Comparison of ENCODE assay signal across 9 cellular contexts in genomic region chr11:60923800-60924109, GRCh38. TPM values are rescaled to one million over a fixed set of nuclear protein-coding genes. Genes with fewer than 3 reads are reported as not detected.
DNase-seq lines count a peak whose midpoint lies in the region; ATAC-seq and TF ChIP-seq lines count a peak whose summit lies in the region.
"Had no signal": no experiment of that assay in that cellular context is flagged by ENCODE, and none has a peak within 500 bp of the region (broad histone marks: within the 10 kb centered on the region; RNA-seq: fewer than 3 reads in every experiment).

No MANE protein-coding gene starts in this region.

- no peak overlapping the region for H2BK5ac ChIP-seq in trophoblast cell (ENCODE audit: low read depth, low read length, poor library complexity)

- H4K20me1 ChIP-seq in OCI-LY7 (ENCODE audit: insufficient read depth, low read length), result peaks cover 2% of the 10 kb centered on the region; the same call in 1 of the 2 replicates

- H3K4me1 ChIP-seq in OCI-LY7 (ENCODE audit: insufficient read depth, low read length, poor library complexity, severe bottlenecking), result peaks cover 36% of the 10 kb centered on the region
- H3K4me1 ChIP-seq in trophoblast cell (ENCODE audit: control insufficient read depth in 1 of 2, insufficient read depth in 2 of 2, low read length in 2 of 2), result peaks cover 12 to 20% of the 10 kb centered on the region in 2 experiments

- intact Hi-C loops in OCI-LY7 (cut with micrococcal nuclease; ENCODE audit: unreplicated experiment), result no loop called here

- peak overlapping the region; percentile 24 for H4K8ac ChIP-seq in trophoblast cell (ENCODE audit: low read depth, low read length)

- H3K14ac ChIP-seq in trophoblast cell (ENCODE audit: low read length), result no peak overlapping the region

- peak overlapping the region; percentile 28 for H3K18ac ChIP-seq in trophoblast cell (ENCODE audit: low read length)

- H3K4me2 ChIP-seq in OCI-LY7 (ENCODE audit: low read length) (peak overlapping the region; percentile 56), trophoblast cell (ENCODE audit: low read length) (peak overlapping the region; percentile 98)

- peak overlapping the region; percentile 67; the same call in 1 of the 2 replicates for H3K4me3 ChIP-seq in GM08714 (ENCODE audit: low read length)
- H3K4me3 ChIP-seq in OCI-LY7 (ENCODE audit: low read depth, low read length, poor library complexity, severe bottlenecking), result peak overlapping the region; percentile 70
- H3K4me3 ChIP-seq in fibroblast of pulmonary artery (replicated peaks; ENCODE audit: low read depth, low read length), result peak overlapping the region; percentile 78
- H3K4me3 ChIP-seq in trophoblast cell (ENCODE audit: low read depth, low read length), result no peak overlapping the region

- no peak overlapping the region for H3K23ac ChIP-seq in trophoblast cell (ENCODE audit: low read length)

- H2AK5ac ChIP-seq in trophoblast cell (ENCODE audit: low read length), result peak overlapping the region; percentile 45

- H2BK12ac ChIP-seq in trophoblast cell (ENCODE audit: low read length), result peak overlapping the region; percentile 6

- H3K9me2 ChIP-seq in OCI-LY7 (ENCODE audit: insufficient read depth, low read length), result no peaks in the 10 kb centered on the region

- H3K36me3 ChIP-seq in OCI-LY7 (ENCODE audit: insufficient read depth, low read length), result peaks cover 49% of the 10 kb centered on the region
- H3K36me3 ChIP-seq in trophoblast cell (ENCODE audit: control insufficient read depth in 1 of 2, insufficient read depth in 2 of 2, low read length in 2 of 2), result peaks cover 47 to 58% of the 10 kb centered on the region in 2 experiments

- no TSS peak for BruUV-seq in OCI-LY7 (replicated peaks; lab: Mats Ljungman, UMichigan)

- peaks cover 10% of the 10 kb centered on the region for H3K79me1 ChIP-seq in trophoblast cell (ENCODE audit: low read length)

- ATAC-seq in HG02642 (IDR thresholded peaks at IDR 0.05; ENCODE audit: poor library complexity, unreplicated experiment), result no peak

- H4K12ac ChIP-seq in trophoblast cell (ENCODE audit: low read depth, low read length), result no peak overlapping the region

- H3K27me3 ChIP-seq in trophoblast cell (ENCODE audit: insufficient read depth, low read length), result no peaks in the 10 kb centered on the region

- no peak for TF ChIP-seq CTCF in OCI-LY7 (conservative IDR thresholded peaks at IDR 0.05; ENCODE audit: low read length)
- no peak for TF ChIP-seq CTCF in fibroblast of pulmonary artery (IDR thresholded peaks at IDR 0.05; ENCODE audit: low read length, missing control alignments)

- no peak overlapping the region for H3K4ac ChIP-seq in trophoblast cell (ENCODE audit: low read depth, low read length)

- H3K27ac ChIP-seq in OCI-LY7 (ENCODE audit: low read depth, low read length, poor library complexity, severe bottlenecking), result no peak overlapping the region
- H3K27ac ChIP-seq in trophoblast cell (ENCODE audit: low read depth, low read length), result no peak overlapping the region

- H2AFZ ChIP-seq in OCI-LY7 (ENCODE audit: low read length) (no peak overlapping the region), trophoblast cell (ENCODE audit: insufficient read depth, low read length, poor library complexity) (no peak overlapping the region)

- H3K79me2 ChIP-seq in OCI-LY7 (ENCODE audit: insufficient read depth, low read depth, low read length), result peaks cover 10% of the 10 kb centered on the region; the same call in 1 of the 2 replicates
- peaks cover 10% of the 10 kb centered on the region for H3K79me2 ChIP-seq in trophoblast cell (ENCODE audit: control insufficient read depth, insufficient read depth, low read length, poor library complexity)

- H2BK120ac ChIP-seq in trophoblast cell (ENCODE audit: insufficient read depth, low read length, poor library complexity), result peak overlapping the region; percentile 35

- H4K91ac ChIP-seq in trophoblast cell (ENCODE audit: low read depth, low read length), result peak overlapping the region; percentile 36

- H3K9ac ChIP-seq in trophoblast cell (ENCODE audit: low read length), result no peak overlapping the region

- CTCF ChIA-PET in OCI-LY7 (lab: Charles Lee; ENCODE audit: unreplicated experiment), result interaction anchor here (0.6 kb wide), 1 partner anchor 25 kb away, joined by 5 read pairs; no protein-coding TSS in a partner anchor

- POLR2A ChIA-PET in OCI-LY7 (lab: Charles Lee), result interaction anchor here (0.6 to 1.8 kb wide), 3 partner anchors 8 to 262 kb away, joined by 3 to 8 read pairs (median 3); no protein-coding TSS in a partner anchor

- DNase-seq in OCI-LY7 (ENCODE audit: low spot score), result no peak
- DNase-seq in fibroblast of pulmonary artery (ENCODE audit: low read depth), result no peak
- DNase-seq in trophoblast cell, result no peak
- no peak for DNase-seq in DMS53 treated with DMSO at 0.1 percent for 48 hours (lab: John Stamatoyannopoulos, UW; ENCODE audit: unreplicated experiment)
- DNase-seq in SIG-M5 treated with dmso at 0.1 percent for 504 hours (lab: John Stamatoyannopoulos, UW; ENCODE audit: unreplicated experiment), result no peak
- DNase-seq in stimulated activated CD4-positive, alpha-beta T cell treated with anti-CD3 and anti-CD28 coated beads, Interleukin-15, amount 100 ng/mL, for 24 hours, result no peak

- H3K9me3 ChIP-seq in OCI-LY7 (ENCODE audit: low read length) (no peaks in the 10 kb centered on the region), trophoblast cell (ENCODE audit: insufficient read depth, low read depth, low read length) (no peaks in the 10 kb centered on the region)

- no CpG with 5 or more reads among the region's 6 CpGs for WGBS in trophoblast cell (ENCODE audit: extremely low coverage, insufficient coverage, insufficient read length)

RNA-seq across cellular contexts. Expression of gene TMEM132A, which starts 0.5 kb away (rescaled TPM):
- total RNA-seq in OCI-LY7 (2014; rRNA removed; shearing (Covaris generic)), result 5.0 and 8.9 TPM in 2 replicates
- total RNA-seq in OCI-LY7 (2022), result 5.5 and 7.5 TPM in 2 replicates
- polyA plus RNA-seq in trophoblast cell (2013), result 77.9 and 87.2 TPM in 2 replicates

RNA-seq across cellular contexts. Expression of gene TMEM109, which starts 9.8 kb away (rescaled TPM):
- total RNA-seq in OCI-LY7 (2014; rRNA removed; shearing (Covaris generic)), result 57.0 and 62.4 TPM in 2 replicates
- 67.8 and 68.6 TPM in 2 replicates for total RNA-seq in OCI-LY7 (2022)
- polyA plus RNA-seq in trophoblast cell (2013), result 82.6 and 93.9 TPM in 2 replicates

RNA-seq across cellular contexts. Expression of gene PRPF19, which starts 17.4 kb away (rescaled TPM):
- 95.2 and 120 TPM in 2 replicates for total RNA-seq in OCI-LY7 (2014; rRNA removed; shearing (Covaris generic))
- 135 and 153 TPM in 2 replicates for total RNA-seq in OCI-LY7 (2022)
- polyA plus RNA-seq in trophoblast cell (2013), result 53.1 and 54.3 TPM in 2 replicates

RNA-seq across cellular contexts. Expression of gene SLC15A3, which starts 28.2 kb away (rescaled TPM):
- total RNA-seq in OCI-LY7 (2014; rRNA removed; shearing (Covaris generic)), result 7.2 and 12.6 TPM in 2 replicates
- total RNA-seq in OCI-LY7 (2022), result 41.4 and 43.9 TPM in 2 replicates
- 2.0 and 2.9 TPM in 2 replicates for polyA plus RNA-seq in trophoblast cell (2013)

RNA-seq across cellular contexts. Expression of gene CD6, which starts 47.7 kb away (rescaled TPM):
- not detected in 2 replicates for total RNA-seq in OCI-LY7 (2014; rRNA removed; shearing (Covaris generic))
- total RNA-seq in OCI-LY7 (2022), result not detected in 2 replicates
- polyA plus RNA-seq in trophoblast cell (2013), result 0.08 and 0.19 TPM in 2 replicates
- total RNA-seq: HT1080 had no signal
